Comparison of ENCODE assay signal across 1 cellular context in genomic region chr20:3843490-3843889, GRCh38.
TF ChIP-seq lines count a peak whose summit lies in the region.

No MANE protein-coding gene starts in this region.

TF ChIP-seq in K562, 482 proteins besides CTCF, POLR2A, EP300 and RAD21 (continues in another document):
- TF ChIP-seq SETDB1 (IDR thresholded peaks at IDR 0.05; ENCODE audit: low read length) (no peak), EZH2 (IDR thresholded peaks at IDR 0.05; ENCODE audit: borderline replicate concordance, low read depth, low read length) (no peak), TAL1 (IDR thresholded peaks at IDR 0.05) (no peak), KDM1A (IDR thresholded peaks at IDR 0.05) (peak in 1 of 2 experiments; percentile 11; a peak in 1 of 4 replicates), NFE2L1 (tag; IDR thresholded peaks at IDR 0.05; ENCODE audit: borderline replicate concordance, low read depth) (peak; percentile 62; the same call in 1 of the 2 replicates), AFF1 (IDR thresholded peaks at IDR 0.05; ENCODE audit: low read depth in 1 of 2, partially characterized antibody in 2 of 2) (no peak), DPF2 (IDR thresholded peaks at IDR 0.05) (peak; percentile 79), SNAPC5 (CRISPR knock-in tag; IDR thresholded peaks at IDR 0.05) (no peak), CHAMP1 (IDR thresholded peaks at IDR 0.05) (0 out of 2 replicates have a peak, but pooled peaks have one; percentile 21), PRPF4 (IDR thresholded peaks at IDR 0.05; ENCODE audit: insufficient read depth, low read depth, low read length, poor library complexity, severe bottlenecking) (no peak), NRF1 (conservative IDR thresholded peaks at IDR 0.05 in 1 of 2, IDR thresholded peaks at IDR 0.05 in 1 of 2) (0 out of 4 replicates have a peak, but pooled peaks of 1 of the 2 experiments have one; percentile 16), JUNB (CRISPR knock-in tag; conservative IDR thresholded peaks at IDR 0.05) (no peak), HDAC3 (IDR thresholded peaks at IDR 0.05; ENCODE audit: borderline replicate concordance, partially characterized antibody) (no peak), RBM22 (IDR thresholded peaks at IDR 0.05; ENCODE audit: low read depth, low read length, poor library complexity, severe bottlenecking) (no peak), HINFP (tag; conservative IDR thresholded peaks at IDR 0.05; ENCODE audit: low read depth) (no peak), ZBTB2 (IDR thresholded peaks at IDR 0.05) (0 out of 2 replicates have a peak, but pooled peaks have one; percentile 27), ZNF592 (IDR thresholded peaks at IDR 0.05) (peak; percentile 83), MBD1 (CRISPR knock-in tag; IDR thresholded peaks at IDR 0.05) (no peak), ZBTB7A (IDR thresholded peaks at IDR 0.05; ENCODE audit: borderline replicate concordance, control insufficient read depth, low read depth, low read length) (peak; percentile 84; the same call in 1 of the 2 replicates), SMAD2 (IDR thresholded peaks at IDR 0.05; ENCODE audit: low read depth, low read length) (no peak), TAF9B (IDR thresholded peaks at IDR 0.05; ENCODE audit: partially characterized antibody) (peak; percentile 30), ZNF398 (CRISPR knock-in tag; IDR thresholded peaks at IDR 0.05) (no peak), TEAD2 (tag; IDR thresholded peaks at IDR 0.05) (no peak), CREBBP (IDR thresholded peaks at IDR 0.05; ENCODE audit: low read depth, low read length) (no peak), SRF (CRISPR knock-in tag; IDR thresholded peaks at IDR 0.05) (no peak), NCOA2 (IDR thresholded peaks at IDR 0.05; ENCODE audit: partially characterized antibody in 2 of 2) (no peak), ZNF165 (CRISPR knock-in tag; IDR thresholded peaks at IDR 0.05; ENCODE audit: borderline replicate concordance) (no peak), ZBTB33 (CRISPR knock-in tag; IDR thresholded peaks at IDR 0.05) (0 out of 2 replicates have a peak, but pooled peaks have one; percentile 64), COPS2 (conservative IDR thresholded peaks at IDR 0.05) (no peak), FOXJ3 (CRISPR knock-in tag; IDR thresholded peaks at IDR 0.05) (no peak), JUN (IDR thresholded peaks at IDR 0.05; ENCODE audit: borderline replicate concordance, low read depth, low read length) (peak; percentile 84), JUN (CRISPR knock-in tag; IDR thresholded peaks at IDR 0.05; ENCODE audit: borderline replicate concordance) (no peak), SMAD3 (CRISPR knock-in tag; conservative IDR thresholded peaks at IDR 0.05) (no peak), DMBX1 (CRISPR knock-in tag; IDR thresholded peaks at IDR 0.05; ENCODE audit: borderline replicate concordance) (peak; percentile 37; the same call in 1 of the 2 replicates), HSF4 (CRISPR knock-in tag; IDR thresholded peaks at IDR 0.05; ENCODE audit: borderline replicate concordance) (no peak), ATF7 (IDR thresholded peaks at IDR 0.05) (peak; percentile 73), ZNF511 (CRISPR knock-in tag; IDR thresholded peaks at IDR 0.05) (no peak), PHB2 (IDR thresholded peaks at IDR 0.05; ENCODE audit: low read depth) (no peak), ZFP36 (IDR thresholded peaks at IDR 0.05; ENCODE audit: low read depth, low read length, partially characterized antibody) (no peak), MTA3 (IDR thresholded peaks at IDR 0.05; ENCODE audit: borderline replicate concordance) (no peak), SMARCA4 (IDR thresholded peaks at IDR 0.05) (peak; percentile 61), TEAD1 (CRISPR knock-in tag; IDR thresholded peaks at IDR 0.05) (0 out of 4 replicates have a peak, but pooled peaks of 1 of the 2 experiments have one; percentile 20), ARID2 (IDR thresholded peaks at IDR 0.05) (no peak)
